ENCODE assay signal across 8 cellular contexts in the genomic region with DNA sequence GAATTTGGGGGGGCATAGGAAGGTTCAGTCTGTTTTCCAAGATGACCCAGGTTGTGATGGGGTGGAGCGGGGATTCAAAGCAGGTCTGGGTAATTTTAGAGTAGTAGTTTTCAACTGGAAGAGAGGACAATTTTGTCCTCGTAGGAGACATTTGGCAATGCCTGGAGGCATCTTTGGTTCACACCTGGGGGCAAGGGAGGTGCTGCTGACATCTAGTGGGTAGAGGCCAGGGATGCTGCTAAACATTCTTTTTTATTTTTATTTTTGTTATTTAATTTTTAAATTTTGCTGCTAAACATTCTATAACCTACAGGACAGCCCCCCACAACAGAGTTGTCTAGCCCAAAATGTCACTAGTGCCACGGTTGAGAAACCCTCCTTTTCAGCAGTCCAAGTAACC. TPM values are rescaled to one million over a fixed set of nuclear protein-coding genes. Genes with fewer than 3 reads are reported as not detected.
DNase-seq lines count a peak whose midpoint lies in the region; FAIRE-seq and TF ChIP-seq lines count a peak whose summit lies in the region.
"Had no signal": no experiment of that assay in that cellular context is flagged by ENCODE, and none has a peak within 500 bp of the region (broad histone marks: within the 10 kb centered on the region; RNA-seq: fewer than 3 reads in every experiment).

No MANE protein-coding gene starts in this region.

- H3K27ac ChIP-seq in OCI-LY1 (ENCODE audit: low read depth, low read length, poor library complexity, severe bottlenecking) (peak overlapping the region; percentile 79), H1 (ENCODE audit: low read depth, low read length) (no peak overlapping the region), sigmoid colon (peak overlapping the region in 2 of 4 donors; percentile 91 to 94)

- H3K9ac ChIP-seq in OCI-LY1 (ENCODE audit: low read length) (peak overlapping the region; percentile 93), H1 (replicated peaks in 1 of 4; ENCODE audit: extremely low read depth in 1 of 4, low read depth in 3 of 4, low read length in 3 of 4) (no peak overlapping the region)

- H4K91ac ChIP-seq in H1 (replicated peaks; ENCODE audit: insufficient read length, low read length) = no peak overlapping the region

- H3K79me1 ChIP-seq in H1 (ENCODE audit: low read depth, low read length) = no peaks in the 10 kb centered on the region

- peaks cover 54% of the 10 kb centered on the region for H3K79me2 ChIP-seq in OCI-LY1 (ENCODE audit: insufficient read depth, low read length)
- H3K79me2 ChIP-seq in H1 (ENCODE audit: control insufficient read depth in 1 of 2, insufficient read depth in 2 of 2, low read length in 2 of 2) = peaks cover 4 to 63% of the 10 kb centered on the region in 2 experiments

- no peak overlapping the region for H4K8ac ChIP-seq in H1 (ENCODE audit: extremely low read depth, insufficient read depth, low read length)

- no peak overlapping the region for H2BK12ac ChIP-seq in H1 (ENCODE audit: low read depth, low read length)

- H3K27me3 ChIP-seq in OCI-LY1 (ENCODE audit: insufficient read depth, low read length) (no peaks in the 10 kb centered on the region), H1 (replicated peaks in 1 of 4; ENCODE audit: control insufficient read depth in 3 of 4, extremely low read depth in 1 of 4, insufficient read depth in 3 of 4, low read length in 3 of 4) (peaks cover 0 to 2% (median 0%) of the 10 kb centered on the region in 4 experiments; a peak in 2 of 7 replicates), sigmoid colon (peaks cover 0 to 4% (median 0%) of the 10 kb centered on the region in 3 donors)

- TF ChIP-seq POLR2A in H1 (IDR thresholded peaks at IDR 0.05; ENCODE audit: control extremely low read depth in 1 of 2, low read depth in 2 of 2, low read length in 2 of 2) (no peak), sigmoid colon (IDR thresholded peaks at IDR 0.05) (no peak)

- peak overlapping the region; percentile 95 for H3K4me3 ChIP-seq in OCI-LY1 (ENCODE audit: low read depth, low read length, poor library complexity, severe bottlenecking)
- peak overlapping the region in 2 of 4 experiments; percentile 7 to 91; a peak in 3 of 8 replicates for H3K4me3 ChIP-seq in H1 (ENCODE audit: extremely low read depth in 1 of 4, insufficient read depth in 2 of 4, low read depth in 3 of 4, low read length in 4 of 4)
- peak overlapping the region in 3 of 4 donors; percentile 66 to 74 (median 71) for H3K4me3 ChIP-seq in sigmoid colon

- DNase-seq in H1 (ENCODE audit: low read depth in 1 of 2, low spot score in 2 of 2) = no peak
- no peak for DNase-seq in sigmoid colon
- no peak for DNase-seq in SKM-1 (lab: John Stamatoyannopoulos, UW; ENCODE audit: unreplicated experiment)
- no peak for DNase-seq in GF-D8 (lab: John Stamatoyannopoulos, UW)
- no peak for DNase-seq in putamen (ENCODE audit: low spot score)

- no peak overlapping the region for H3K56ac ChIP-seq in H1 (replicated peaks; ENCODE audit: insufficient read length, low read depth, low read length)

- H3K23me2 ChIP-seq in H1 (ENCODE audit: low read depth, low read length) = peaks cover 4% of the 10 kb centered on the region; the same call in 1 of the 2 replicates

- no peak for TF ChIP-seq EP300 in H1 (IDR thresholded peaks at IDR 0.05; ENCODE audit: borderline replicate concordance in 1 of 2, low read depth in 2 of 2, low read length in 2 of 2)
- TF ChIP-seq EP300 in sigmoid colon (IDR thresholded peaks at IDR 0.05) = no peak

- FAIRE-seq in H1 (lab: Jason Lieb, UNC) = no peak
- FAIRE-seq: frontal cortex had no signal

- H3K4me1 ChIP-seq in OCI-LY1 (ENCODE audit: insufficient read depth, low read length, severe bottlenecking) = peaks cover 51% of the 10 kb centered on the region
- peaks cover 0 to 7% (median 3%) of the 10 kb centered on the region in 4 experiments; a peak in 4 of 7 replicates for H3K4me1 ChIP-seq in H1 (replicated peaks in 1 of 4; ENCODE audit: control insufficient read depth in 3 of 4, insufficient read depth in 4 of 4, low read length in 3 of 4)
- peaks cover 0 to 44% (median 29%) of the 10 kb centered on the region in 4 donors for H3K4me1 ChIP-seq in sigmoid colon

- H3K9me3 ChIP-seq in OCI-LY1 (ENCODE audit: low read length) (no peaks in the 10 kb centered on the region), H1 (ENCODE audit: insufficient read depth in 2 of 2, low read depth in 1 of 2, low read length in 1 of 2) (no peaks in the 10 kb centered on the region), sigmoid colon (no peaks in the 10 kb centered on the region)

- no peak overlapping the region for H2BK5ac ChIP-seq in H1 (ENCODE audit: low read depth, low read length)

- no peak overlapping the region for H2BK120ac ChIP-seq in H1 (replicated peaks; ENCODE audit: low read depth, low read length)

- H3F3A ChIP-seq in OCI-LY1 (ENCODE audit: insufficient read depth, low read length) = no peaks in the 10 kb centered on the region

- CTCF ChIA-PET in H1 (lab: Charles Lee; ENCODE audit: partially characterized antibody) = interaction anchor here (1.5 kb wide), 1 partner anchor 35 kb away, joined by 4 read pairs; no protein-coding TSS in a partner anchor

- H2AK5ac ChIP-seq in H1 (ENCODE audit: low read depth, low read length) = no peak overlapping the region

- no peak overlapping the region for H3K23ac ChIP-seq in H1 (ENCODE audit: insufficient read length)

- TF ChIP-seq CTCF in GM12872 (IDR thresholded peaks at IDR 0.05; ENCODE audit: insufficient read depth, low read depth, low read length) (peak; percentile 46), OCI-LY1 (IDR thresholded peaks at IDR 0.05; ENCODE audit: low read length) (no peak; the same call in 1 of the 2 replicates), H1 (IDR thresholded peaks at IDR 0.05; ENCODE audit: control extremely low read depth in 1 of 3, insufficient read depth in 1 of 3, low read depth in 1 of 3, low read length in 3 of 3) (peak; percentile 4 to 22 (median 7)), sigmoid colon (IDR thresholded peaks at IDR 0.05) (no peak)

- WGBS in H1 (ENCODE audit: extremely low coverage in 1 of 2, insufficient coverage in 1 of 2, insufficient read length in 1 of 2, insufficient replicate concordance in 2 of 2, low coverage in 1 of 2, low lambda C conversion rate in 2 of 2, missing lambda C conversion rate in 1 of 2), 2 experiments = 84% methylated on average over 3 of the region's 3 CpGs; no CpG with 5 or more reads in 1 of the 2 experiments
- 59 to 63% methylated on average over 3 of the region's 3 CpGs for WGBS in sigmoid colon, 2 donors

- H3K18ac ChIP-seq in H1 (ENCODE audit: extremely low read depth, low read length) = no peak overlapping the region

- no peak overlapping the region for H2AFZ ChIP-seq in OCI-LY1 (ENCODE audit: low read length)
- no peak overlapping the region for H2AFZ ChIP-seq in H1 (ENCODE audit: low read length)

- no peak overlapping the region for H2BK15ac ChIP-seq in H1 (ENCODE audit: low read length)

- H3K4me2 ChIP-seq in OCI-LY1 (ENCODE audit: low read length) (peak overlapping the region; percentile 71), H1 (ENCODE audit: insufficient read depth in 1 of 2, low read depth in 2 of 2, low read length in 2 of 2) (peak overlapping the region; percentile 70 to 71)

- intact Hi-C loops in sigmoid colon (cut with DNase I) = loop anchor here (5.0 kb wide), 1 partner anchor 34 kb away; no protein-coding TSS in a partner anchor

- H4K20me1 ChIP-seq in OCI-LY1 (ENCODE audit: insufficient read depth, low read length) (no peaks in the 10 kb centered on the region), H1 (replicated peaks in 1 of 2; ENCODE audit: control insufficient read depth in 1 of 2, insufficient read depth in 2 of 2, low read length in 2 of 2) (peaks cover 0 to 13% of the 10 kb centered on the region in 2 experiments)

- H4K5ac ChIP-seq in H1 (ENCODE audit: insufficient read length, low read depth, low read length) = no peak overlapping the region

- H3K9me2 ChIP-seq in OCI-LY1 (ENCODE audit: low read depth, low read length) = no peaks in the 10 kb centered on the region

- no peak overlapping the region for H2BK20ac ChIP-seq in H1 (ENCODE audit: low read length)

- H3K36me3 ChIP-seq in OCI-LY1 (ENCODE audit: insufficient read depth, low read length) (no peaks in the 10 kb centered on the region), H1 (ENCODE audit: control insufficient read depth in 2 of 4, insufficient read depth in 4 of 4, low read length in 3 of 4) (no peaks in the 10 kb centered on the region; a peak in 1 of 8 replicates), sigmoid colon (no peaks in the 10 kb centered on the region)

- TF ChIP-seq RAD21 in H1 (IDR thresholded peaks at IDR 0.05 in 1 of 2, conservative IDR thresholded peaks at IDR 0.05 in 1 of 2; ENCODE audit: low read depth in 2 of 2, low read length in 2 of 2) = peak; percentile 25 to 31; a peak in 2 of 4 replicates

- no peak overlapping the region for H3K14ac ChIP-seq in H1 (ENCODE audit: insufficient read length)

- no peak overlapping the region for H3K4ac ChIP-seq in H1 (replicated peaks; ENCODE audit: insufficient read length, low read depth, low read length)

- POLR2A ChIA-PET in H1 (lab: Charles Lee; ENCODE audit: partially characterized antibody) = no interaction called here

RNA-seq across cellular contexts. Expression of a gene that starts 1.9 kb away (rescaled TPM):
- 29.4 and 34.0 TPM in 2 replicates for total RNA-seq in H1 (2021; fragmentation: NEBNext Ultra II Directional; extraction: Animal tissue kit (Norgen Biotek cat#: 25700))
- polyA plus RNA-seq in H1 (2011; rRNA removed) = 12.4 and 21.8 TPM in 2 replicates
- 17.1 TPM for polyA plus RNA-seq in H1 (2011; cell fraction: cytosol; rRNA removed)
- 5.7 TPM for polyA plus RNA-seq in H1 (2011; cell fraction: nucleus; rRNA removed)
- polyA plus RNA-seq in H1 (2012, experiment 1 of 2) = 19.8 to 21.8 TPM (median 20.8 TPM) in 4 replicates
- polyA plus RNA-seq in H1 (2012, experiment 2 of 2) = 5.5 TPM
- 21.1 TPM for polyA plus RNA-seq in H1 (2013, experiment 1 of 2)
- 18.6 TPM for polyA plus RNA-seq in H1 (2013, experiment 2 of 2)
- polyA minus RNA-seq in H1 (2011; rRNA and poly(A)+ RNA removed) = 8.2 and 12.2 TPM in 2 replicates
- polyA minus RNA-seq in H1 (2011; cell fraction: cytosol; rRNA and poly(A)+ RNA removed) = 9.7 TPM
- 6.4 TPM for polyA minus RNA-seq in H1 (2011; cell fraction: nucleus; rRNA and poly(A)+ RNA removed)
- total RNA-seq in sigmoid colon = 10 to 100 TPM; 11.8 to 28.6 (median 24.4) TPM
- polyA plus RNA-seq in sigmoid colon = 10 to 100 TPM; 31.6 to 73.5 (median 46.2) TPM

RNA-seq across cellular contexts. Expression of a gene that starts 37.9 kb away (rescaled TPM):
- 2.0 and 3.2 TPM in 2 replicates for total RNA-seq in H1 (2021; fragmentation: NEBNext Ultra II Directional; extraction: Animal tissue kit (Norgen Biotek cat#: 25700))
- 0.47 and 0.88 TPM in 2 replicates for polyA plus RNA-seq in H1 (2011; rRNA removed)
- polyA plus RNA-seq in H1 (2011; cell fraction: cytosol; rRNA removed) = 1.5 TPM
- 0.78 TPM for polyA plus RNA-seq in H1 (2011; cell fraction: nucleus; rRNA removed)
- polyA plus RNA-seq in H1 (2012, experiment 1 of 2) = 0.94 to 2.2 TPM (median 1.5 TPM) in 4 replicates
- 0.25 TPM for polyA plus RNA-seq in H1 (2012, experiment 2 of 2)
- 1.2 TPM for polyA plus RNA-seq in H1 (2013, experiment 1 of 2)
- polyA plus RNA-seq in H1 (2013, experiment 2 of 2) = 1.1 TPM
- 2.2 and 4.1 TPM in 2 replicates for polyA minus RNA-seq in H1 (2011; rRNA and poly(A)+ RNA removed)
- polyA minus RNA-seq in H1 (2011; cell fraction: cytosol; rRNA and poly(A)+ RNA removed) = 1.5 TPM
- polyA minus RNA-seq in H1 (2011; cell fraction: nucleus; rRNA and poly(A)+ RNA removed) = 2.9 TPM
- 1 to 10 TPM; 2.6 to 8.7 (median 6.2) TPM for total RNA-seq in sigmoid colon
- 1 to 10 TPM; 1.2 to 2.0 (median 1.2) TPM for polyA plus RNA-seq in sigmoid colon

RNA-seq across cellular contexts. Expression of a gene that starts 43.6 kb away (rescaled TPM):
- total RNA-seq in H1 (2021; fragmentation: NEBNext Ultra II Directional; extraction: Animal tissue kit (Norgen Biotek cat#: 25700)) = 10.8 and 11.6 TPM in 2 replicates
- polyA plus RNA-seq in H1 (2011; rRNA removed) (5.8 and 6.7 TPM in 2 replicates), sigmoid colon (1 to 10 TPM; 5.5 to 9.0 (median 6.0) TPM)
- polyA plus RNA-seq in H1 (2011; cell fraction: cytosol; rRNA removed) = 6.5 TPM
- 4.3 TPM for polyA plus RNA-seq in H1 (2011; cell fraction: nucleus; rRNA removed)
- 7.2 to 18.2 TPM (median 9.8 TPM) in 4 replicates for polyA plus RNA-seq in H1 (2012, experiment 1 of 2)
- polyA plus RNA-seq in H1 (2012, experiment 2 of 2) = 3.8 TPM
- polyA plus RNA-seq in H1 (2013, experiment 1 of 2) = 6.3 TPM
- 5.7 TPM for polyA plus RNA-seq in H1 (2013, experiment 2 of 2)
- polyA minus RNA-seq in H1 (2011; rRNA and poly(A)+ RNA removed) = 11.9 and 15.4 TPM in 2 replicates
- polyA minus RNA-seq in H1 (2011; cell fraction: cytosol; rRNA and poly(A)+ RNA removed) = 8.9 TPM
- polyA minus RNA-seq in H1 (2011; cell fraction: nucleus; rRNA and poly(A)+ RNA removed) = 11.1 TPM
- 10 to 100 TPM; 20.1 to 22.8 (median 22.4) TPM for total RNA-seq in sigmoid colon

RNA-seq across cellular contexts. Expression of a gene that starts 43.7 kb away (rescaled TPM):
- 21.4 and 23.4 TPM in 2 replicates for total RNA-seq in H1 (2021; fragmentation: NEBNext Ultra II Directional; extraction: Animal tissue kit (Norgen Biotek cat#: 25700))
- polyA plus RNA-seq in H1 (2011; rRNA removed) (8.0 and 9.0 TPM in 2 replicates), sigmoid colon (10 to 100 TPM in 2 of 3 donors, 1 to 10 TPM in 1; 7.4 to 21.2 (median 19.8) TPM)
- polyA plus RNA-seq in H1 (2011; cell fraction: cytosol; rRNA removed) = 13.0 TPM
- 29.0 TPM for polyA plus RNA-seq in H1 (2011; cell fraction: nucleus; rRNA removed)
- polyA plus RNA-seq in H1 (2012, experiment 1 of 2) = 13.9 to 22.7 TPM (median 15.7 TPM) in 4 replicates
- 1.1 TPM for polyA plus RNA-seq in H1 (2012, experiment 2 of 2)
- polyA plus RNA-seq in H1 (2013, experiment 1 of 2) = 28.4 TPM
- 23.2 TPM for polyA plus RNA-seq in H1 (2013, experiment 2 of 2)
- 8.5 and 10.2 TPM in 2 replicates for polyA minus RNA-seq in H1 (2011; rRNA and poly(A)+ RNA removed)
- polyA minus RNA-seq in H1 (2011; cell fraction: cytosol; rRNA and poly(A)+ RNA removed) = 13.2 TPM
- polyA minus RNA-seq in H1 (2011; cell fraction: nucleus; rRNA and poly(A)+ RNA removed) = 23.1 TPM
- 10 to 100 TPM; 12.8 to 46.0 (median 15.1) TPM for total RNA-seq in sigmoid colon

Comparison
In these comparisons a context has a peak if more than half of its experiments do, and no peak if none do; other contexts are left out.
1. CTCF ChIP-seq: peak in GM12872 (single experiment) and H1 (3 of 3); none in OCI-LY1 (single experiment) and sigmoid colon (0 of 4).